26 cellular contexts compared by ENCODE assay signal in the genomic region with DNA sequence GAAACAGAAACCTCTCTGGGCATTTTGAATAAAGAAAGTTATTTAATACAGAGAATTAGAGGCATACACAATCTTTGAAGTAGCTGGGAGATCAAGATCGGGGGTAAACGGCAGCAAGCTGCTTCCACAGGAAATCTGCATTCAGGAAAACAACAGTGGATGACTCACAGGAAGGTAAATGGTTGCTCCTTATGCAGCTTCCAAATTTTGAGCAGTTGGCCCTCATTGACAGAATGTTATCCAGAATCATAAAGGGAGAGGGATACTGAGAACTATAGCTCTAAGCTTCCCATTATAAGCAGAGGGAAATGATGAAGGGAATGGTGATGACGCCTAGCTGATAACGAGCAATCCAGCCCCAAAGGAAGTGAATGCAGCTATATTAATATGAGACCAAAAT. TPM values are rescaled to one million over a fixed set of nuclear protein-coding genes. Genes with fewer than 3 reads are reported as not detected.
DNase-seq lines count a peak whose midpoint lies in the region; ATAC-seq and TF ChIP-seq lines count a peak whose summit lies in the region.
"Had no signal": no experiment of that assay in that cellular context is flagged by ENCODE, and none has a peak within 500 bp of the region (broad histone marks: within the 10 kb centered on the region; RNA-seq: fewer than 3 reads in every experiment).

No MANE protein-coding gene starts in this region.

- no peak for TF ChIP-seq CTCF in cardiac fibroblast (IDR thresholded peaks at IDR 0.05; ENCODE audit: low read depth, low read length)

- no peak for ATAC-seq in GM18517 (IDR thresholded peaks at IDR 0.05; ENCODE audit: unreplicated experiment)
- no peak for ATAC-seq in HG03280 (IDR thresholded peaks at IDR 0.05; ENCODE audit: unreplicated experiment)
- ATAC-seq: HCT116, HepG2 had no signal

- no peak overlapping the region for H3K9ac ChIP-seq in HUES48 (ENCODE audit: low read depth, low read length)
- H3K9ac ChIP-seq: GM23248 had no signal

- H3K27ac ChIP-seq in HUES48 (ENCODE audit: low read depth, low read length), result peak overlapping the region; percentile 5
- H3K27ac ChIP-seq: GM23248, HL-60, Peyer's patch had no signal

- no peaks in the 10 kb centered on the region for H3K27me3 ChIP-seq in HUES48 (ENCODE audit: control insufficient read depth, insufficient read depth, low read length)
- H3K27me3 ChIP-seq: BE2C, Peyer's patch had no signal

- H3K4me1 ChIP-seq in HUES48 (ENCODE audit: control insufficient read depth, insufficient read depth, low read length), result 0 out of 2 replicates have a peak, but pooled peaks cover 4% of the 10 kb centered on the region
- H3K4me1 ChIP-seq: BE2C had no signal

- H3K36me3 ChIP-seq in HUES48 (ENCODE audit: control insufficient read depth, insufficient read depth, low read length), result no peaks in the 10 kb centered on the region
- H3K36me3 ChIP-seq: BE2C, Peyer's patch had no signal

- no peaks in the 10 kb centered on the region for H3K9me3 ChIP-seq in HUES48 (ENCODE audit: control insufficient read depth, insufficient read depth, low read length)
- H3K9me3 ChIP-seq: BE2C, Peyer's patch had no signal

- H3K4me3 ChIP-seq in HUES48 (ENCODE audit: low read depth, low read length) (no peak overlapping the region), cardiac fibroblast (replicated peaks in 1 of 2; ENCODE audit: low read depth in 2 of 2, low read length in 2 of 2) (no peak overlapping the region)
- H3K4me3 ChIP-seq: GM23248, Peyer's patch had no signal

- DNase-seq in Daoy (ENCODE audit: low read depth), result peak; percentile 11
- peak; percentile 10 to 21 for DNase-seq in cardiac fibroblast (ENCODE audit: low read depth in 2 of 2)
- peak; percentile 51 for DNase-seq in glomerular endothelial cell (ENCODE audit: extremely low read depth, low read depth, low spot score)
- DNase-seq in kidney glomerular epithelial cell (lab: John Stamatoyannopoulos, UW), result no peak
- no peak for DNase-seq in GOT3 (lab: John Stamatoyannopoulos, UW)
- DNase-seq: 8988T, ACHN, BE2C, Calu3, DMS153, DND-41, GM23248, Karpas-422, NCI-H1105 treated with DMSO at 0.1 percent for 48 hours, NCI-H1694, NCI-H2029 treated with DMSO at 0.1 percent for 48 hours, NCI-H526 treated with DMSO at 0.1 percent for 48 hours, Peyer's patch, SHP77 treated with DMSO at 0.1 percent for 48 hours had no signal

RNA-seq across cellular contexts. Expression of a gene that starts 28.6 kb away (rescaled TPM):
- total RNA-seq in Daoy (2014; rRNA removed; shearing (Covaris generic)), result 0.06 TPM in 1 of 2 replicates, not detected in the other
- 0.63 TPM in 1 of 2 replicates, not detected in the other for total RNA-seq in glomerular endothelial cell
- total RNA-seq: G401 had no signal

RNA-seq across cellular contexts. Expression of a gene that starts 29.1 kb away (rescaled TPM):
- total RNA-seq in Daoy (2014; rRNA removed; shearing (Covaris generic)), result 48.7 and 67.5 TPM in 2 replicates
- total RNA-seq in glomerular endothelial cell, result 26.4 and 30.0 TPM in 2 replicates

RNA-seq across cellular contexts. Expression of a gene that starts 35.8 kb away (rescaled TPM):
- 0.15 and 0.34 TPM in 2 replicates for total RNA-seq in Daoy (2014; rRNA removed; shearing (Covaris generic))
- total RNA-seq in glomerular endothelial cell, result 0.34 and 0.64 TPM in 2 replicates

RNA-seq across cellular contexts. Expression of a gene that starts 46.6 kb away (rescaled TPM):
- 3.0 and 3.7 TPM in 2 replicates for total RNA-seq in Daoy (2014; rRNA removed; shearing (Covaris generic))
- 0.10 TPM in 1 of 2 replicates, not detected in the other for total RNA-seq in glomerular endothelial cell

Comparison
In these comparisons a context has a peak if more than half of its experiments do, and no peak if none do; other contexts are left out.
1. DNase-seq: peak in Daoy (single experiment), cardiac fibroblast (2 of 2) and glomerular endothelial cell (single experiment); none in kidney glomerular epithelial cell (single experiment) and GOT3 (single experiment).